8 cellular contexts compared by ENCODE assay signal in the genomic region with DNA sequence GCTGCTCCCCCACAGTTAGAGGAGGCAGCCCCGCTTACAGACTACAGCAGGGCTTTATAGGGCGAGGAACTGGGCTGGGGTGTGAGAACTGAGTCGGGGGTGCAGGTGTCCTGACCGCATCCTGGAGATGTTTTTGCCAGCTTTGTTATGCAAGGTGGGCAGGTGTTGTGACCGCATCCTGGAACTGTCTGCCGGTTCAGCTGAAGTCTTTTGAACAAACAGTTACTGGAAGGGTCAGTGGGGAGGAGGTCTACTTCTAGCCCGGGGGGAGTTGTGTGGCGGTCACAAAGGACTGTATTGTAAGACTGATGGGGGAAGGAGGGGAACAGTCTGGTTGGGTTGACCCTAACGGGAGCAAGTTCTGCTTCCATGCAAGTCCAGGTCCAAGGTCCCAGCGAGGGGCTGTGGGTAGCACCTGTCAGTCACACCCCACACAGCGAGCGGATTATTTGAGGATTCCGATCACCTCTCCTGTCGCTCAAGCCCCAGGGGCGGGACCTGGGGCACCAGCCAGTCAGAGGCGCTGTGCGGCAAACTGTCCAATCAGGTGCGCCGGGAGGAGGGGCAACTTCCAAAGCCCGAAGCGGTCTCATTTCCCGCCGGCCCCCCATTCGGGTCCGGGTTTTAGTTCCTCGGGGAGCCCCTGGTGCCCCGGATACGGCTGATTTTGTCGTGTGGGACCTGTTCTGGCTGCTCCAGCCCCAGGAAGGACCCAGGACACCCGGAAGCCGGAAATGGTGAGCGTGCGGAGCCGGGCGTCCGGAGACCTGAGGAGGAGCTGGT. TPM values are rescaled to one million over a fixed set of nuclear protein-coding genes. Genes with fewer than 3 reads are reported as not detected.
DNase-seq lines count a peak whose midpoint lies in the region; ATAC-seq and TF ChIP-seq lines count a peak whose summit lies in the region.

A gene (plus strand): TSS at position 610 of the 783 bp plus-strand sequence. CDS start 125 bp downstream, at position 735.

- TF ChIP-seq EP300 in Ishikawa (IDR thresholded peaks at IDR 0.05; ENCODE audit: borderline replicate concordance) = no peak

- DNase-seq in DMS153 treated with DMSO at 0.1 percent for 48 hours (lab: John Stamatoyannopoulos, UW; ENCODE audit: unreplicated experiment) (peak; percentile 77), OCI-M2 (lab: John Stamatoyannopoulos, UW; ENCODE audit: unreplicated experiment) (peak; percentile 89), activated T-cell treated with anti-CD3 and anti-CD28 coated beads for 24 hours (ENCODE audit: low read depth) (peak; percentile 93), epithelial cell of prostate (ENCODE audit: low read depth, low spot score) (peak; percentile 59), mucosa of descending colon (peak; percentile 94 to 97 (median 95))
- peak; percentile 77 to 88 for DNase-seq in stimulated activated CD8-positive, alpha-beta memory T cell treated with anti-CD3 and anti-CD28 coated beads, Interleukin-4, amount 100 ng/mL, for 1 hour (ENCODE audit: low read depth in 2 of 2, low spot score in 1 of 2)

- H3K9me3 ChIP-seq in mucosa of descending colon = no peaks in the 10 kb centered on the region

- H3K4me1 ChIP-seq in mucosa of descending colon (ENCODE audit: low read depth) = peaks cover 6% of the 10 kb centered on the region

- peak; percentile 64 for ATAC-seq in GM21619 (IDR thresholded peaks at IDR 0.05; ENCODE audit: unreplicated experiment)
- ATAC-seq in mucosa of descending colon = peak; percentile 81

- intact Hi-C loops in mucosa of descending colon (cut with DNase I, micrococcal nuclease) = no loop called here

- H3K27ac ChIP-seq in epithelial cell of prostate = peak within 1 kb of the TSS; percentile 82

- no peak for TF ChIP-seq CTCF in mucosa of descending colon (IDR thresholded peaks at IDR 0.05)

- H3K4me3 ChIP-seq in mucosa of descending colon = peak within 1 kb of the TSS; percentile 86

- no peaks in the 10 kb centered on the region for H3K36me3 ChIP-seq in mucosa of descending colon (ENCODE audit: low read depth)

- TF ChIP-seq RAD21 in Ishikawa (IDR thresholded peaks at IDR 0.05; ENCODE audit: low read depth) = no peak

TF ChIP-seq in Ishikawa, 13 proteins besides CTCF, POLR2A, EP300 and RAD21:
- no peak for TF ChIP-seq CEBPB (IDR thresholded peaks at IDR 0.05)
- no peak for TF ChIP-seq YY1 (IDR thresholded peaks at IDR 0.05; ENCODE audit: low read depth)
- TF ChIP-seq FOXM1 (IDR thresholded peaks at IDR 0.05; ENCODE audit: borderline replicate concordance, low read depth) = no peak
- peak; percentile 76 for TF ChIP-seq TAF1 (IDR thresholded peaks at IDR 0.05; ENCODE audit: low read depth)
- TF ChIP-seq, protein P1, sequence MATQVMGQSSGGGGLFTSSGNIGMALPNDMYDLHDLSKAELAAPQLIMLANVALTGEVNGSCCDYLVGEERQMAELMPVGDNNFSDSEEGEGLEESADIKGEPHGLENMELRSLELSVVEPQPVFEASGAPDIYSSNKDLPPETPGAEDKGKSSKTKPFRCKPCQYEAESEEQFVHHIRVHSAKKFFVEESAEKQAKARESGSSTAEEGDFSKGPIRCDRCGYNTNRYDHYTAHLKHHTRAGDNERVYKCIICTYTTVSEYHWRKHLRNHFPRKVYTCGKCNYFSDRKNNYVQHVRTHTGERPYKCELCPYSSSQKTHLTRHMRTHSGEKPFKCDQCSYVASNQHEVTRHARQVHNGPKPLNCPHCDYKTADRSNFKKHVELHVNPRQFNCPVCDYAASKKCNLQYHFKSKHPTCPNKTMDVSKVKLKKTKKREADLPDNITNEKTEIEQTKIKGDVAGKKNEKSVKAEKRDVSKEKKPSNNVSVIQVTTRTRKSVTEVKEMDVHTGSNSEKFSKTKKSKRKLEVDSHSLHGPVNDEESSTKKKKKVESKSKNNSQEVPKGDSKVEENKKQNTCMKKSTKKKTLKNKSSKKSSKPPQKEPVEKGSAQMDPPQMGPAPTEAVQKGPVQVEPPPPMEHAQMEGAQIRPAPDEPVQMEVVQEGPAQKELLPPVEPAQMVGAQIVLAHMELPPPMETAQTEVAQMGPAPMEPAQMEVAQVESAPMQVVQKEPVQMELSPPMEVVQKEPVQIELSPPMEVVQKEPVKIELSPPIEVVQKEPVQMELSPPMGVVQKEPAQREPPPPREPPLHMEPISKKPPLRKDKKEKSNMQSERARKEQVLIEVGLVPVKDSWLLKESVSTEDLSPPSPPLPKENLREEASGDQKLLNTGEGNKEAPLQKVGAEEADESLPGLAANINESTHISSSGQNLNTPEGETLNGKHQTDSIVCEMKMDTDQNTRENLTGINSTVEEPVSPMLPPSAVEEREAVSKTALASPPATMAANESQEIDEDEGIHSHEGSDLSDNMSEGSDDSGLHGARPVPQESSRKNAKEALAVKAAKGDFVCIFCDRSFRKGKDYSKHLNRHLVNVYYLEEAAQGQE (IDR thresholded peaks at IDR 0.05; ENCODE audit: low read depth) = no peak
- TF ChIP-seq EGR1 (IDR thresholded peaks at IDR 0.05) = no peak
- peak; percentile 34 for TF ChIP-seq ZBTB7A (IDR thresholded peaks at IDR 0.05; ENCODE audit: low read depth)
- TF ChIP-seq, protein P2, sequence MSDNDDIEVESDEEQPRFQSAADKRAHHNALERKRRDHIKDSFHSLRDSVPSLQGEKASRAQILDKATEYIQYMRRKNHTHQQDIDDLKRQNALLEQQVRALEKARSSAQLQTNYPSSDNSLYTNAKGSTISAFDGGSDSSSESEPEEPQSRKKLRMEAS (IDR thresholded peaks at IDR 0.05) = peak; percentile 52; the same call in 1 of the 2 replicates
- TF ChIP-seq, protein P3, sequence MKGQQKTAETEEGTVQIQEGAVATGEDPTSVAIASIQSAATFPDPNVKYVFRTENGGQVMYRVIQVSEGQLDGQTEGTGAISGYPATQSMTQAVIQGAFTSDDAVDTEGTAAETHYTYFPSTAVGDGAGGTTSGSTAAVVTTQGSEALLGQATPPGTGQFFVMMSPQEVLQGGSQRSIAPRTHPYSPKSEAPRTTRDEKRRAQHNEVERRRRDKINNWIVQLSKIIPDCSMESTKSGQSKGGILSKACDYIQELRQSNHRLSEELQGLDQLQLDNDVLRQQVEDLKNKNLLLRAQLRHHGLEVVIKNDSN (IDR thresholded peaks at IDR 0.05) = no peak; the same call in 1 of the 2 replicates
- TF ChIP-seq NFIC (IDR thresholded peaks at IDR 0.05) = no peak

RNA-seq across cellular contexts. Expression of the gene that starts here (rescaled TPM):
- 10 to 100 TPM; 11.4 to 15.6 (median 14.6) TPM for total RNA-seq in mucosa of descending colon

Comparison
In these comparisons a context has a peak if more than half of its experiments do, and no peak if none do; other contexts are left out.
1. Peak in every context shown above with its lines: DNase-seq, ATAC-seq, H3K4me3 ChIP-seq and H3K27ac ChIP-seq.